ENCODE assay signal across 15 cellular contexts in the genomic region with DNA sequence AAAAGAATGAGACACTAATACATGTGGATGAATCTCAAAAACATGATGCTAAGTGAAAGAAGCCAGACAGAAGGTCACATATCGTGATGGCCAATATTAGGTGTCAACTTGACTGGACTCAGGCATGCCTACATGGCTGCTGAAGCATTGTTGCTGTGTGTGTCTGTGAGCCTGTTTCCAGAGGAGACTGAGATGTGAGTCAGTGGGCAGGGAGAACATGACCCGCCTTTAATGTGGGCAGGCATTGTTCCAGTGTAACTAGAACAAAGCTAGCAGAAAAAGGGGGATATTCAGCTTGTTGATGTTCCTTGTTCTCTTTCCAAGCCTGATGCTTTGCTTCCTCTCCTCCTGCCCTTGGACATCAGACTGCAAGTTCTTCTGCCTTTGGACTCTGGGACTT. TPM values are rescaled to one million over a fixed set of nuclear protein-coding genes. Genes with fewer than 3 reads are reported as not detected.
DNase-seq lines count a peak whose midpoint lies in the region; ATAC-seq, FAIRE-seq and TF ChIP-seq lines count a peak whose summit lies in the region.
"Had no signal": no experiment of that assay in that cellular context is flagged by ENCODE, and none has a peak within 500 bp of the region (broad histone marks: within the 10 kb centered on the region; RNA-seq: fewer than 3 reads in every experiment).

No MANE protein-coding gene starts in this region.

- H2AFZ ChIP-seq in endothelial cell of umbilical vein (ENCODE audit: low read depth, low read length) (no peak overlapping the region), mesenchymal stem cell (ENCODE audit: low read depth, low read length) (no peak overlapping the region)

- H3K9ac ChIP-seq in endothelial cell of umbilical vein (replicated peaks; ENCODE audit: extremely low read depth, insufficient read depth, low read length) = no peak overlapping the region
- H3K9ac ChIP-seq in mesenchymal stem cell (ENCODE audit: low read length) = peak overlapping the region; percentile 22

- no peak overlapping the region for H4K91ac ChIP-seq in mesenchymal stem cell (ENCODE audit: low read length)

- no peak overlapping the region for H3K4ac ChIP-seq in mesenchymal stem cell (ENCODE audit: low read depth in 1 of 2, low read length in 2 of 2)

- H3K23ac ChIP-seq in mesenchymal stem cell (ENCODE audit: low read length in 2 of 2) = no peak overlapping the region

- H2BK5ac ChIP-seq in mesenchymal stem cell (ENCODE audit: low read depth, low read length, poor library complexity, severe bottlenecking) = no peak overlapping the region

- H3K4me1 ChIP-seq in endothelial cell of umbilical vein (ENCODE audit: control insufficient read depth, extremely low read depth, insufficient read depth, low read length) = peaks cover 11% of the 10 kb centered on the region
- H3K4me1 ChIP-seq in mesenchymal stem cell (ENCODE audit: control insufficient read depth, insufficient read depth, low read depth, low read length) = peaks cover 5% of the 10 kb centered on the region

- BruUV-seq in endothelial cell of umbilical vein (replicated peaks; lab: Mats Ljungman, UMichigan) = no TSS peak

- H4K8ac ChIP-seq in mesenchymal stem cell (ENCODE audit: low read length) = peak overlapping the region; percentile 60

- H3K27ac ChIP-seq in endothelial cell of umbilical vein (ENCODE audit: insufficient read depth, low read depth, low read length) (no peak overlapping the region), mesenchymal stem cell (ENCODE audit: low read length, poor library complexity, severe bottlenecking) (peak overlapping the region; percentile 13)
- H3K27ac ChIP-seq: neutrophil, upper lobe of left lung had no signal

- H3K36me3 ChIP-seq in endothelial cell of umbilical vein (ENCODE audit: control insufficient read depth in 2 of 2, extremely low read depth in 1 of 2, insufficient read depth in 2 of 2, low read length in 2 of 2) = peaks cover 2 to 3% of the 10 kb centered on the region in 2 experiments
- H3K36me3 ChIP-seq in mesenchymal stem cell (ENCODE audit: control insufficient read depth in 1 of 2, insufficient read depth in 2 of 2, low read depth in 1 of 2, low read length in 2 of 2) = peaks cover 1 to 40% of the 10 kb centered on the region in 2 experiments

- H3K14ac ChIP-seq in mesenchymal stem cell (ENCODE audit: low read length in 2 of 2) = no peak overlapping the region

- H2BK15ac ChIP-seq in mesenchymal stem cell (ENCODE audit: low read depth, poor library complexity, severe bottlenecking) = no peak overlapping the region

- no peak overlapping the region for H2AK5ac ChIP-seq in mesenchymal stem cell (ENCODE audit: low read length, severe bottlenecking)

- H3K79me1 ChIP-seq in mesenchymal stem cell (replicated peaks; ENCODE audit: low read length, poor library complexity, severe bottlenecking) = peaks cover 4% of the 10 kb centered on the region

- DNase-seq in ELR (ENCODE audit: low read depth) (peak; percentile 64), RKO (ENCODE audit: low spot score) (peak; percentile 34), endothelial cell of umbilical vein (ENCODE audit: low read depth, low spot score) (peak; percentile 73), mesenchymal stem cell (peak; percentile 37), NCI-H1092 treated with DMSO at 0.1 percent for 48 hours (lab: John Stamatoyannopoulos, UW) (no peak), SIG-M5 (lab: John Stamatoyannopoulos, UW) (no peak)
- DNase-seq: activated CD8-positive, alpha-beta T cell treated with anti-CD3 and anti-CD28 coated beads for 36 hours; anterior cingulate cortex; GOT3; NCI-H446; upper lobe of left lung had no signal

- no peaks in the 10 kb centered on the region for H3K9me1 ChIP-seq in endothelial cell of umbilical vein (replicated peaks; ENCODE audit: control insufficient read depth, extremely low read depth, insufficient read depth, low read length)

- H3K4me3 ChIP-seq in endothelial cell of umbilical vein (replicated peaks in 1 of 3; ENCODE audit: insufficient read depth in 1 of 3, low read depth in 1 of 3, low read length in 3 of 3) (no peak overlapping the region), mesenchymal stem cell (ENCODE audit: insufficient read depth in 1 of 2, low read depth in 1 of 2, low read length in 2 of 2) (no peak overlapping the region)
- H3K4me3 ChIP-seq: upper lobe of left lung had no signal

- CTCF ChIA-PET in endothelial cell of umbilical vein (lab: Charles Lee) = interaction anchor here (0.6 to 1.2 kb wide), 10 partner anchors 12 to 280 kb away, joined by 3 to 12 read pairs (median 3); no protein-coding TSS in a partner anchor

- peak; percentile 80 for FAIRE-seq in endothelial cell of umbilical vein (lab: Jason Lieb, UNC)

- ATAC-seq in HG03342 (IDR thresholded peaks at IDR 0.05; ENCODE audit: unreplicated experiment) (no peak), HG03159 (IDR thresholded peaks at IDR 0.05; ENCODE audit: unreplicated experiment) (no peak)
- ATAC-seq: activated CD8-positive, alpha-beta T cell treated with anti-CD3 and anti-CD28 coated beads for 36 hours; sciatic nerve had no signal

- dilution Hi-C loops in endothelial cell of umbilical vein (cut with MboI; ENCODE audit: extremely low pct_ligation_motif_present, low sequenced_read_pairs) = no loop called here

- POLR2A ChIA-PET in endothelial cell of umbilical vein (lab: Charles Lee) = interaction anchor here (0.8 kb wide), 1 partner anchor 45 kb away, joined by 3 read pairs; no protein-coding TSS in a partner anchor

- H3K9me3 ChIP-seq in endothelial cell of umbilical vein (replicated peaks; ENCODE audit: control insufficient read depth, insufficient read depth, low read length) (no peaks in the 10 kb centered on the region), mesenchymal stem cell (ENCODE audit: control insufficient read depth, low read length) (no peaks in the 10 kb centered on the region)
- H3K9me3 ChIP-seq: neutrophil, upper lobe of left lung had no signal

- 90% methylated on average over 2 of the region's 2 CpGs for WGBS in mesenchymal stem cell

- no peaks in the 10 kb centered on the region for H3K79me2 ChIP-seq in endothelial cell of umbilical vein (ENCODE audit: control insufficient read depth, insufficient read depth, low read length)

- H3K27me3 ChIP-seq in endothelial cell of umbilical vein (ENCODE audit: control insufficient read depth in 2 of 2, insufficient read depth in 2 of 2, low read length in 2 of 2) (no peaks in the 10 kb centered on the region), mesenchymal stem cell (ENCODE audit: control insufficient read depth in 1 of 2, insufficient read depth in 1 of 2, low read length in 2 of 2) (no peaks in the 10 kb centered on the region)
- H3K27me3 ChIP-seq: neutrophil, upper lobe of left lung had no signal

- no peak overlapping the region for H2BK120ac ChIP-seq in mesenchymal stem cell (ENCODE audit: low read depth, low read length)

- no peak for TF ChIP-seq POLR2A in endothelial cell of umbilical vein (IDR thresholded peaks at IDR 0.05; ENCODE audit: low read depth, low read length)

- no peak overlapping the region for H2BK12ac ChIP-seq in mesenchymal stem cell (ENCODE audit: low read length in 2 of 2)

- no peak overlapping the region for H3K4me2 ChIP-seq in endothelial cell of umbilical vein (ENCODE audit: insufficient read depth, low read length)
- no peak overlapping the region for H3K4me2 ChIP-seq in mesenchymal stem cell (ENCODE audit: low read length, poor library complexity, severe bottlenecking)

- no peak overlapping the region for H3K18ac ChIP-seq in mesenchymal stem cell (ENCODE audit: low read depth in 1 of 2, low read length in 2 of 2)

- TF ChIP-seq CTCF in endothelial cell of umbilical vein (IDR thresholded peaks at IDR 0.05; ENCODE audit: extremely low read depth in 1 of 2, insufficient read depth in 1 of 2, low read depth in 1 of 2, low read length in 2 of 2) = no peak

- intact Hi-C loops in endothelial cell of umbilical vein (cut with micrococcal nuclease) = no loop called here

- no peaks in the 10 kb centered on the region for H4K20me1 ChIP-seq in endothelial cell of umbilical vein (replicated peaks; ENCODE audit: control insufficient read depth, extremely low read depth, insufficient read depth, low read length)

TF ChIP-seq in endothelial cell of umbilical vein, 7 proteins besides CTCF, POLR2A, EP300 and RAD21:
- TF ChIP-seq FOS (IDR thresholded peaks at IDR 0.05; ENCODE audit: borderline replicate concordance, insufficient read depth, low read length) = peak; percentile 34
- TF ChIP-seq, protein P1, sequence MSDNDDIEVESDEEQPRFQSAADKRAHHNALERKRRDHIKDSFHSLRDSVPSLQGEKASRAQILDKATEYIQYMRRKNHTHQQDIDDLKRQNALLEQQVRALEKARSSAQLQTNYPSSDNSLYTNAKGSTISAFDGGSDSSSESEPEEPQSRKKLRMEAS (IDR thresholded peaks at IDR 0.05; ENCODE audit: insufficient read depth, insufficient read length) = no peak

RNA-seq across cellular contexts. Expression of a gene that starts 47.6 kb away (rescaled TPM):
- 35.3 and 37.9 TPM in 2 replicates for total RNA-seq in endothelial cell of umbilical vein
- 49.1 and 52.5 TPM in 2 replicates for polyA plus RNA-seq in endothelial cell of umbilical vein
- polyA plus RNA-seq in endothelial cell of umbilical vein (2011; cell fraction: cytosol; rRNA removed) = 37.9 and 42.7 TPM in 2 replicates
- 108 and 112 TPM in 2 replicates for polyA plus RNA-seq in endothelial cell of umbilical vein (2011; cell fraction: nucleus; rRNA removed)
- polyA plus RNA-seq in endothelial cell of umbilical vein (2012) = 27.5 TPM in 2 replicates
- polyA minus RNA-seq in endothelial cell of umbilical vein = 44.4 and 55.2 TPM in 2 replicates
- polyA minus RNA-seq in endothelial cell of umbilical vein (2011; cell fraction: cytosol; rRNA and poly(A)+ RNA removed) = 7.6 TPM
- polyA minus RNA-seq in endothelial cell of umbilical vein (2011; cell fraction: nucleus; rRNA and poly(A)+ RNA removed) = 38.4 and 48.5 TPM in 2 replicates
- 42.5 TPM for polyA plus RNA-seq in mesenchymal stem cell (2013, experiment 1 of 2)
- 39.8 TPM for polyA plus RNA-seq in mesenchymal stem cell (2013, experiment 2 of 2)

Comparison
In these comparisons a context has a peak if more than half of its experiments do, and no peak if none do; other contexts are left out.
1. DNase-seq: peak in ELR (single experiment), RKO (single experiment), endothelial cell of umbilical vein (single experiment) and mesenchymal stem cell (single experiment); none in NCI-H1092 treated with DMSO at 0.1 percent for 48 hours (single experiment) and SIG-M5 (single experiment).